Comparison of ENCODE assay signal across 1 cellular context in genomic region chr10:86438091-86438749, GRCh38.
TF ChIP-seq lines count a peak whose summit lies in the region.

No MANE protein-coding gene starts in this region.

TF ChIP-seq in liver, 16 proteins besides CTCF, POLR2A, EP300 and RAD21 (continued from another document):
- TF ChIP-seq REST (IDR thresholded peaks at IDR 0.05) (no peak), YY1 (IDR thresholded peaks at IDR 0.05) (peak; percentile 16), SP1 (IDR thresholded peaks at IDR 0.05) (no peak), RXRA (IDR thresholded peaks at IDR 0.05) (peak in 1 of 2 donors; percentile 32), FOXA2 (IDR thresholded peaks at IDR 0.05) (no peak), MAX (IDR thresholded peaks at IDR 0.05) (no peak), ZBTB33 (IDR thresholded peaks at IDR 0.05) (peak; percentile 9), EGR1 (IDR thresholded peaks at IDR 0.05; ENCODE audit: low read depth in 2 of 2) (no peak), HNF4G (IDR thresholded peaks at IDR 0.05) (no peak), NR2F2 (IDR thresholded peaks at IDR 0.05) (no peak), GABPA (IDR thresholded peaks at IDR 0.05 in 1 of 2, conservative IDR thresholded peaks at IDR 0.05 in 1 of 2) (no peak), ATF3 (IDR thresholded peaks at IDR 0.05) (no peak), JUND (IDR thresholded peaks at IDR 0.05) (no peak), TAF1 (conservative IDR thresholded peaks at IDR 0.05) (no peak), HNF4A (conservative IDR thresholded peaks at IDR 0.05) (peak; percentile 19 to 40)
